1 cellular context compared by ENCODE assay signal in the genomic region with DNA sequence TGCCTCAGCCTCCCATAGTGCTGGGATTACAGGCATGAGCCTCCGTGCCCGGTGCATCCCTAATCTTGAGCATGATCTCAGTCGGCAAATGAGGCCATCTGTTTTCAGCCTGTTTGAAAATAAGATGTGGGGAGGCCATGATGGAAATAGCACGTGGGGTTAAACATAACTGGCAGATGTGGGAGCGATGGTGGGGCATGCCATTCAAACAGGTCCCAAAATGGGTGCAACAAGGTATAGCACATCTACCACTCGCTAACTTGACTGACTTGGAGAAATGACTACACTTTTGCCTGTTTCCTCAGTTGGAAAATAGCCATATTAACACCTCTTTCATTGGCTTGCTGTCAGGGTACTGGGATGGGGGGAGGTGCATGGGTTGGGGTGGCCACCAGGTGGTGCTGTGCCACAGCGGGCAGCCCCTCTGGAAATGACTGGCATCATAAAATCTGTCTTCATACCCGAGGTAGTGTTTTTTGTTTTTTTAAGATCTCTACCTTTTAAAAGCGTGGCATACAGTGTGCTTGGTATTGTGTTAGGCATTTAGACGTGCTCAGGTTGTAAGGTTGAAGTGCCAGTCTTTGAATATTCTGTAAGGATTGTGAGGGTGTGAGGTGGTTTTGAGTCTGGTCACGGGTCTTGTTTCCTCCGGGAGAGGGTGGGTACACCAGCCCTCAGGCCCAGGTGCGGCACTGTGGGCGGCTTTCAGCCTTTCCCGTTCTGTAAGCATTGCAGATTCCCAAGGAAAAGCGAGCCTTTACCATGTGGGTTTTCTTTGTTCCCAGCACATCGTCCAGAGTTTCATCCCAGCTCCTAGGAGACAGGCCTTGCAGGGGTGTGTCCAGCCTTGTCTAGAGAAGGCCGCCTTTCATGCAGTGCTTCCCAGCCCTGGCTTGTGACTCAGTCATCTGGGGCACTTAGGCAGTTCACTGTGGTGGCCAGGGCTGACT.
TF ChIP-seq lines count a peak whose summit lies in the region.

No MANE protein-coding gene starts in this region.

TF ChIP-seq in HepG2, 621 proteins besides CTCF, POLR2A, EP300 and RAD21 (continued from another document and continues in another):
- TF ChIP-seq STAG1 (CRISPR knock-in tag; IDR thresholded peaks at IDR 0.05) (peak; percentile 60), MAFG (CRISPR knock-in tag; IDR thresholded peaks at IDR 0.05) (no peak), TBL1XR1 (IDR thresholded peaks at IDR 0.05; ENCODE audit: borderline replicate concordance, low read length, partially characterized antibody) (peak; percentile 14), ZNF772 (CRISPR knock-in tag; IDR thresholded peaks at IDR 0.05) (0 out of 2 replicates have a peak, but pooled peaks have one; percentile 23), TOE1 (CRISPR knock-in tag; IDR thresholded peaks at IDR 0.05) (no peak), TCF7 (IDR thresholded peaks at IDR 0.05; ENCODE audit: low read depth) (no peak), MAFF (IDR thresholded peaks at IDR 0.05; ENCODE audit: low read depth, low read length) (no peak), KMT2A (CRISPR knock-in tag; IDR thresholded peaks at IDR 0.05) (no peak), ZNF232 (CRISPR knock-in tag; IDR thresholded peaks at IDR 0.05; ENCODE audit: borderline replicate concordance) (no peak), TBX2 (CRISPR knock-in tag; IDR thresholded peaks at IDR 0.05; ENCODE audit: borderline replicate concordance) (peak; percentile 18; the same call in 1 of the 2 replicates), MTF1 (CRISPR knock-in tag; IDR thresholded peaks at IDR 0.05) (no peak), NFE2L1 (CRISPR knock-in tag; IDR thresholded peaks at IDR 0.05; ENCODE audit: borderline replicate concordance) (no peak), MBD4 (IDR thresholded peaks at IDR 0.05; ENCODE audit: borderline replicate concordance, low read length) (peak; percentile 93; the same call in 1 of the 2 replicates), ZNF253 (CRISPR knock-in tag; IDR thresholded peaks at IDR 0.05; ENCODE audit: borderline replicate concordance) (no peak), NFIC (IDR thresholded peaks at IDR 0.05; ENCODE audit: low read length) (0 out of 2 replicates have a peak, but pooled peaks have one; percentile 30), DR1 (CRISPR knock-in tag; IDR thresholded peaks at IDR 0.05) (no peak; the same call in 1 of the 2 replicates), ZNF10 (CRISPR knock-in tag; IDR thresholded peaks at IDR 0.05; ENCODE audit: borderline replicate concordance, low read depth) (no peak), CENPX (CRISPR knock-in tag; IDR thresholded peaks at IDR 0.05) (no peak), MTF2 (CRISPR knock-in tag; IDR thresholded peaks at IDR 0.05; ENCODE audit: borderline replicate concordance) (no peak), SALL1 (CRISPR knock-in tag; IDR thresholded peaks at IDR 0.05) (no peak; the same call in 1 of the 2 replicates), MYC (CRISPR knock-in tag; IDR thresholded peaks at IDR 0.05; ENCODE audit: borderline replicate concordance) (no peak), KAT7 (CRISPR knock-in tag; IDR thresholded peaks at IDR 0.05; ENCODE audit: borderline replicate concordance) (no peak), ZNF34 (CRISPR knock-in tag; IDR thresholded peaks at IDR 0.05; ENCODE audit: borderline replicate concordance) (no peak), JARID2 (CRISPR knock-in tag; IDR thresholded peaks at IDR 0.05; ENCODE audit: insufficient replicate concordance) (no peak), HIVEP1 (CRISPR knock-in tag; IDR thresholded peaks at IDR 0.05) (no peak), ZNF562 (CRISPR knock-in tag; IDR thresholded peaks at IDR 0.05; ENCODE audit: borderline replicate concordance) (no peak), PHF8 (CRISPR knock-in tag; IDR thresholded peaks at IDR 0.05) (0 out of 2 replicates have a peak, but pooled peaks have one; percentile 18), GATAD2A (CRISPR knock-in tag; IDR thresholded peaks at IDR 0.05) (0 out of 2 replicates have a peak, but pooled peaks have one; percentile 23), ZNF557 (CRISPR knock-in tag; IDR thresholded peaks at IDR 0.05) (no peak), ZNF101 (CRISPR knock-in tag; IDR thresholded peaks at IDR 0.05; ENCODE audit: borderline replicate concordance, low read depth) (no peak), HDAC2 (CRISPR knock-in tag; IDR thresholded peaks at IDR 0.05) (peak; percentile 38; the same call in 1 of the 2 replicates), ZFP82 (CRISPR knock-in tag; IDR thresholded peaks at IDR 0.05; ENCODE audit: borderline replicate concordance) (no peak), ZFP36 (IDR thresholded peaks at IDR 0.05; ENCODE audit: borderline replicate concordance, low read depth, low read length, partially characterized antibody) (no peak), ZBTB21 (CRISPR knock-in tag; IDR thresholded peaks at IDR 0.05) (0 out of 2 replicates have a peak, but pooled peaks have one; percentile 21), DNMT3B (CRISPR knock-in tag; conservative IDR thresholded peaks at IDR 0.05) (no peak; the same call in 1 of the 2 replicates), BRD4 (CRISPR knock-in tag; IDR thresholded peaks at IDR 0.05) (no peak), MAFK (conservative IDR thresholded peaks at IDR 0.05 in 1 of 2, IDR thresholded peaks at IDR 0.05 in 1 of 2; ENCODE audit: low read length in 2 of 2) (no peak), HMGA1 (CRISPR knock-in tag; conservative IDR thresholded peaks at IDR 0.05) (no peak)
- TF ChIP-seq, protein P1, sequence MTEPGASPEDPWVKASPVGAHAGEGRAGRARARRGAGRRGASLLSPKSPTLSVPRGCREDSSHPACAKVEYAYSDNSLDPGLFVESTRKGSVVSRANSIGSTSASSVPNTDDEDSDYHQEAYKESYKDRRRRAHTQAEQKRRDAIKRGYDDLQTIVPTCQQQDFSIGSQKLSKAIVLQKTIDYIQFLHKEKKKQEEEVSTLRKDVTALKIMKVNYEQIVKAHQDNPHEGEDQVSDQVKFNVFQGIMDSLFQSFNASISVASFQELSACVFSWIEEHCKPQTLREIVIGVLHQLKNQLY (CRISPR knock-in tag; IDR thresholded peaks at IDR 0.05): no peak
- TF ChIP-seq, protein P2, sequence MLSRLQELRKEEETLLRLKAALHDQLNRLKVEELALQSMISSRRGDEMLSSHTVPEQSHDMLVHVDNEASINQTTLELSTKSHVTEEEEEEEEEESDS (CRISPR knock-in tag; IDR thresholded peaks at IDR 0.05; ENCODE audit: borderline replicate concordance): no peak
- TF ChIP-seq, protein P3, sequence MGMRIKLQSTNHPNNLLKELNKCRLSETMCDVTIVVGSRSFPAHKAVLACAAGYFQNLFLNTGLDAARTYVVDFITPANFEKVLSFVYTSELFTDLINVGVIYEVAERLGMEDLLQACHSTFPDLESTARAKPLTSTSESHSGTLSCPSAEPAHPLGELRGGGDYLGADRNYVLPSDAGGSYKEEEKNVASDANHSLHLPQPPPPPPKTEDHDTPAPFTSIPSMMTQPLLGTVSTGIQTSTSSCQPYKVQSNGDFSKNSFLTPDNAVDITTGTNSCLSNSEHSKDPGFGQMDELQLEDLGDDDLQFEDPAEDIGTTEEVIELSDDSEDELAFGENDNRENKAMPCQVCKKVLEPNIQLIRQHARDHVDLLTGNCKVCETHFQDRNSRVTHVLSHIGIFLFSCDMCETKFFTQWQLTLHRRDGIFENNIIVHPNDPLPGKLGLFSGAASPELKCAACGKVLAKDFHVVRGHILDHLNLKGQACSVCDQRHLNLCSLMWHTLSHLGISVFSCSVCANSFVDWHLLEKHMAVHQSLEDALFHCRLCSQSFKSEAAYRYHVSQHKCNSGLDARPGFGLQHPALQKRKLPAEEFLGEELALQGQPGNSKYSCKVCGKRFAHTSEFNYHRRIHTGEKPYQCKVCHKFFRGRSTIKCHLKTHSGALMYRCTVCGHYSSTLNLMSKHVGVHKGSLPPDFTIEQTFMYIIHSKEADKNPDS (CRISPR knock-in tag; IDR thresholded peaks at IDR 0.05): no peak
- TF ChIP-seq, protein P4, sequence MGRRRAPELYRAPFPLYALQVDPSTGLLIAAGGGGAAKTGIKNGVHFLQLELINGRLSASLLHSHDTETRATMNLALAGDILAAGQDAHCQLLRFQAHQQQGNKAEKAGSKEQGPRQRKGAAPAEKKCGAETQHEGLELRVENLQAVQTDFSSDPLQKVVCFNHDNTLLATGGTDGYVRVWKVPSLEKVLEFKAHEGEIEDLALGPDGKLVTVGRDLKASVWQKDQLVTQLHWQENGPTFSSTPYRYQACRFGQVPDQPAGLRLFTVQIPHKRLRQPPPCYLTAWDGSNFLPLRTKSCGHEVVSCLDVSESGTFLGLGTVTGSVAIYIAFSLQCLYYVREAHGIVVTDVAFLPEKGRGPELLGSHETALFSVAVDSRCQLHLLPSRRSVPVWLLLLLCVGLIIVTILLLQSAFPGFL (CRISPR knock-in tag; IDR thresholded peaks at IDR 0.05): no peak
- TF ChIP-seq, protein P5, sequence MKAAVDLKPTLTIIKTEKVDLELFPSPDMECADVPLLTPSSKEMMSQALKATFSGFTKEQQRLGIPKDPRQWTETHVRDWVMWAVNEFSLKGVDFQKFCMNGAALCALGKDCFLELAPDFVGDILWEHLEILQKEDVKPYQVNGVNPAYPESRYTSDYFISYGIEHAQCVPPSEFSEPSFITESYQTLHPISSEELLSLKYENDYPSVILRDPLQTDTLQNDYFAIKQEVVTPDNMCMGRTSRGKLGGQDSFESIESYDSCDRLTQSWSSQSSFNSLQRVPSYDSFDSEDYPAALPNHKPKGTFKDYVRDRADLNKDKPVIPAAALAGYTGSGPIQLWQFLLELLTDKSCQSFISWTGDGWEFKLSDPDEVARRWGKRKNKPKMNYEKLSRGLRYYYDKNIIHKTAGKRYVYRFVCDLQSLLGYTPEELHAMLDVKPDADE (CRISPR knock-in tag; IDR thresholded peaks at IDR 0.05): no peak
- TF ChIP-seq, protein P6, sequence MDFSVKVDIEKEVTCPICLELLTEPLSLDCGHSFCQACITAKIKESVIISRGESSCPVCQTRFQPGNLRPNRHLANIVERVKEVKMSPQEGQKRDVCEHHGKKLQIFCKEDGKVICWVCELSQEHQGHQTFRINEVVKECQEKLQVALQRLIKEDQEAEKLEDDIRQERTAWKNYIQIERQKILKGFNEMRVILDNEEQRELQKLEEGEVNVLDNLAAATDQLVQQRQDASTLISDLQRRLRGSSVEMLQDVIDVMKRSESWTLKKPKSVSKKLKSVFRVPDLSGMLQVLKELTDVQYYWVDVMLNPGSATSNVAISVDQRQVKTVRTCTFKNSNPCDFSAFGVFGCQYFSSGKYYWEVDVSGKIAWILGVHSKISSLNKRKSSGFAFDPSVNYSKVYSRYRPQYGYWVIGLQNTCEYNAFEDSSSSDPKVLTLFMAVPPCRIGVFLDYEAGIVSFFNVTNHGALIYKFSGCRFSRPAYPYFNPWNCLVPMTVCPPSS (IDR thresholded peaks at IDR 0.05): no peak
- TF ChIP-seq, protein P7, sequence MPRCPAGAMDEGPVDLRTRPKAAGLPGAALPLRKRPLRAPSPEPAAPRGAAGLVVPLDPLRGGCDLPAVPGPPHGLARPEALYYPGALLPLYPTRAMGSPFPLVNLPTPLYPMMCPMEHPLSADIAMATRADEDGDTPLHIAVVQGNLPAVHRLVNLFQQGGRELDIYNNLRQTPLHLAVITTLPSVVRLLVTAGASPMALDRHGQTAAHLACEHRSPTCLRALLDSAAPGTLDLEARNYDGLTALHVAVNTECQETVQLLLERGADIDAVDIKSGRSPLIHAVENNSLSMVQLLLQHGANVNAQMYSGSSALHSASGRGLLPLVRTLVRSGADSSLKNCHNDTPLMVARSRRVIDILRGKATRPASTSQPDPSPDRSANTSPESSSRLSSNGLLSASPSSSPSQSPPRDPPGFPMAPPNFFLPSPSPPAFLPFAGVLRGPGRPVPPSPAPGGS (CRISPR knock-in tag; IDR thresholded peaks at IDR 0.05): no peak
- TF ChIP-seq, protein P8, sequence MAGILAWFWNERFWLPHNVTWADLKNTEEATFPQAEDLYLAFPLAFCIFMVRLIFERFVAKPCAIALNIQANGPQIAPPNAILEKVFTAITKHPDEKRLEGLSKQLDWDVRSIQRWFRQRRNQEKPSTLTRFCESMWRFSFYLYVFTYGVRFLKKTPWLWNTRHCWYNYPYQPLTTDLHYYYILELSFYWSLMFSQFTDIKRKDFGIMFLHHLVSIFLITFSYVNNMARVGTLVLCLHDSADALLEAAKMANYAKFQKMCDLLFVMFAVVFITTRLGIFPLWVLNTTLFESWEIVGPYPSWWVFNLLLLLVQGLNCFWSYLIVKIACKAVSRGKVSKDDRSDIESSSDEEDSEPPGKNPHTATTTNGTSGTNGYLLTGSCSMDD (CRISPR knock-in tag; IDR thresholded peaks at IDR 0.05): no peak
- TF ChIP-seq, protein P9, sequence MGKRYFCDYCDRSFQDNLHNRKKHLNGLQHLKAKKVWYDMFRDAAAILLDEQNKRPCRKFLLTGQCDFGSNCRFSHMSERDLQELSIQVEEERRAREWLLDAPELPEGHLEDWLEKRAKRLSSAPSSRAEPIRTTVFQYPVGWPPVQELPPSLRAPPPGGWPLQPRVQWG (CRISPR knock-in tag; IDR thresholded peaks at IDR 0.05; ENCODE audit: borderline replicate concordance, low read depth): no peak
- TF ChIP-seq, protein P10, sequence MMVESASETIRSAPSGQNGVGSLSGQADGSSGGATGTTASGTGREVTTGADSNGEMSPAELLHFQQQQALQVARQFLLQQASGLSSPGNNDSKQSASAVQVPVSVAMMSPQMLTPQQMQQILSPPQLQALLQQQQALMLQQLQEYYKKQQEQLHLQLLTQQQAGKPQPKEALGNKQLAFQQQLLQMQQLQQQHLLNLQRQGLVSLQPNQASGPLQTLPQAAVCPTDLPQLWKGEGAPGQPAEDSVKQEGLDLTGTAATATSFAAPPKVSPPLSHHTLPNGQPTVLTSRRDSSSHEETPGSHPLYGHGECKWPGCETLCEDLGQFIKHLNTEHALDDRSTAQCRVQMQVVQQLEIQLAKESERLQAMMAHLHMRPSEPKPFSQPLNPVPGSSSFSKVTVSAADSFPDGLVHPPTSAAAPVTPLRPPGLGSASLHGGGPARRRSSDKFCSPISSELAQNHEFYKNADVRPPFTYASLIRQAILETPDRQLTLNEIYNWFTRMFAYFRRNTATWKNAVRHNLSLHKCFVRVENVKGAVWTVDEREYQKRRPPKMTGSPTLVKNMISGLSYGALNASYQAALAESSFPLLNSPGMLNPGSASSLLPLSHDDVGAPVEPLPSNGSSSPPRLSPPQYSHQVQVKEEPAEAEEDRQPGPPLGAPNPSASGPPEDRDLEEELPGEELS (CRISPR knock-in tag; IDR thresholded peaks at IDR 0.05): no peak
- TF ChIP-seq, protein P11, sequence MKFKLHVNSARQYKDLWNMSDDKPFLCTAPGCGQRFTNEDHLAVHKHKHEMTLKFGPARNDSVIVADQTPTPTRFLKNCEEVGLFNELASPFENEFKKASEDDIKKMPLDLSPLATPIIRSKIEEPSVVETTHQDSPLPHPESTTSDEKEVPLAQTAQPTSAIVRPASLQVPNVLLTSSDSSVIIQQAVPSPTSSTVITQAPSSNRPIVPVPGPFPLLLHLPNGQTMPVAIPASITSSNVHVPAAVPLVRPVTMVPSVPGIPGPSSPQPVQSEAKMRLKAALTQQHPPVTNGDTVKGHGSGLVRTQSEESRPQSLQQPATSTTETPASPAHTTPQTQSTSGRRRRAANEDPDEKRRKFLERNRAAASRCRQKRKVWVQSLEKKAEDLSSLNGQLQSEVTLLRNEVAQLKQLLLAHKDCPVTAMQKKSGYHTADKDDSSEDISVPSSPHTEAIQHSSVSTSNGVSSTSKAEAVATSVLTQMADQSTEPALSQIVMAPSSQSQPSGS (CRISPR knock-in tag; IDR thresholded peaks at IDR 0.05): peak; percentile 43; the same call in 1 of the 2 replicates
- TF ChIP-seq, protein P12, sequence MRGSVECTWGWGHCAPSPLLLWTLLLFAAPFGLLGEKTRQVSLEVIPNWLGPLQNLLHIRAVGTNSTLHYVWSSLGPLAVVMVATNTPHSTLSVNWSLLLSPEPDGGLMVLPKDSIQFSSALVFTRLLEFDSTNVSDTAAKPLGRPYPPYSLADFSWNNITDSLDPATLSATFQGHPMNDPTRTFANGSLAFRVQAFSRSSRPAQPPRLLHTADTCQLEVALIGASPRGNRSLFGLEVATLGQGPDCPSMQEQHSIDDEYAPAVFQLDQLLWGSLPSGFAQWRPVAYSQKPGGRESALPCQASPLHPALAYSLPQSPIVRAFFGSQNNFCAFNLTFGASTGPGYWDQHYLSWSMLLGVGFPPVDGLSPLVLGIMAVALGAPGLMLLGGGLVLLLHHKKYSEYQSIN (CRISPR knock-in tag; IDR thresholded peaks at IDR 0.05; ENCODE audit: borderline replicate concordance): no peak
